12 cellular contexts compared by ENCODE assay signal in genomic region chr1:64960731-64961130, GRCh38. TPM values are rescaled to one million over a fixed set of nuclear protein-coding genes. Genes with fewer than 3 reads are reported as not detected.
A peak's percentile ranks its signal among the peaks of the same experiment; 100 is the strongest.
DNase-seq lines count a peak whose midpoint lies in the region; ATAC-seq and TF ChIP-seq lines count a peak whose summit lies in the region.
"Had no signal": no experiment of that assay in that cellular context is flagged by ENCODE, and none has a peak within 500 bp of the region (broad histone marks: within the 10 kb centered on the region; RNA-seq: fewer than 3 reads in every experiment).

No MANE protein-coding gene starts in this region.

- peaks cover 2% of the 10 kb centered on the region for H3K79me1 ChIP-seq in mesendoderm (ENCODE audit: low read length)

- H2BK120ac ChIP-seq in mesendoderm (ENCODE audit: low read depth, low read length): no peak overlapping the region

- no peak for TF ChIP-seq CTCF in lower leg skin (IDR thresholded peaks at IDR 0.05)

- no peak overlapping the region for H3K9ac ChIP-seq in mesendoderm (ENCODE audit: low read length)

- ATAC-seq in HG02763 (IDR thresholded peaks at IDR 0.05; ENCODE audit: unreplicated experiment): peak; percentile 63
- ATAC-seq: left ventricle myocardium superior had no signal

- no peak overlapping the region for H3K23ac ChIP-seq in mesendoderm (ENCODE audit: low read length)

- no peak for DNase-seq in activated naive CD4-positive, alpha-beta T cell treated with Interleukin-2 at 50 U/mL for 16 hours
- DNase-seq in MV-4-11 (lab: John Stamatoyannopoulos, UW) (peak; percentile 37), mesendoderm (no peak), SIG-M5 (lab: John Stamatoyannopoulos, UW) (no peak), NCI-H128 (lab: John Stamatoyannopoulos, UW; ENCODE audit: unreplicated experiment) (no peak), lower leg skin (ENCODE audit: low spot score in 2 of 2) (no peak)
- DNase-seq: BE2C; left ventricle myocardium superior; PC-9; stimulated activated CD4-positive, alpha-beta T cell treated with anti-CD3 and anti-CD28 coated beads, Interleukin-15, amount 100 ng/mL, for 24 hours had no signal

- H3K4me3 ChIP-seq in mesendoderm (ENCODE audit: low read length) (no peak overlapping the region), lower leg skin (ENCODE audit: low read depth, poor library complexity, severe bottlenecking) (no peak overlapping the region)
- H3K4me3 ChIP-seq: PC-9 had no signal

- H3K36me3 Mint-ChIP-seq in activated naive CD4-positive, alpha-beta T cell treated with anti-CD3 and anti-CD28 coated beads, Interleukin-2, amount 50 U/mL, for 24 hours: peaks cover 9% of the 10 kb centered on the region

- H3K27ac Mint-ChIP-seq in activated naive CD4-positive, alpha-beta T cell treated with anti-CD3 and anti-CD28 coated beads, Interleukin-2, amount 50 U/mL, for 24 hours: peak overlapping the region; percentile 80

- H2BK15ac ChIP-seq in mesendoderm (replicated peaks; ENCODE audit: low read depth): no peak overlapping the region

- no peak overlapping the region for H3K56ac ChIP-seq in mesendoderm (ENCODE audit: low read length)

- no peaks in the 10 kb centered on the region for H3K36me3 ChIP-seq in mesendoderm (ENCODE audit: control insufficient read depth, insufficient read depth, low read length)
- H3K36me3 ChIP-seq: BE2C had no signal

- no peaks in the 10 kb centered on the region for H3K27me3 ChIP-seq in mesendoderm (ENCODE audit: insufficient read depth, low read length, poor library complexity)
- H3K27me3 ChIP-seq: BE2C had no signal

- no peak for TF ChIP-seq POLR2A in lower leg skin (IDR thresholded peaks at IDR 0.05)

- H3K4me2 ChIP-seq in mesendoderm (ENCODE audit: low read length): no peak overlapping the region
- H3K4me2 ChIP-seq: PC-9 had no signal

- no peak overlapping the region for H3K4ac ChIP-seq in mesendoderm (ENCODE audit: low read depth, low read length)

- H3K18ac ChIP-seq in mesendoderm (ENCODE audit: low read length): no peak overlapping the region

- peaks cover 74% of the 10 kb centered on the region for H3K4me1 Mint-ChIP-seq in activated naive CD4-positive, alpha-beta T cell treated with anti-CD3 and anti-CD28 coated beads, Interleukin-2, amount 50 U/mL, for 24 hours

- no peaks in the 10 kb centered on the region for H3K27me3 Mint-ChIP-seq in activated naive CD4-positive, alpha-beta T cell treated with anti-CD3 and anti-CD28 coated beads, Interleukin-2, amount 50 U/mL, for 24 hours

- no peak overlapping the region for H4K8ac ChIP-seq in mesendoderm (ENCODE audit: low read depth, low read length)

- peak overlapping the region; percentile 68 for H3K4me3 Mint-ChIP-seq in activated naive CD4-positive, alpha-beta T cell treated with anti-CD3 and anti-CD28 coated beads, Interleukin-2, amount 50 U/mL, for 24 hours

- H3K79me2 ChIP-seq in mesendoderm (ENCODE audit: control insufficient read depth, insufficient read depth, low read length): peaks cover 2% of the 10 kb centered on the region

- H3K9me3 Mint-ChIP-seq in activated naive CD4-positive, alpha-beta T cell treated with anti-CD3 and anti-CD28 coated beads, Interleukin-2, amount 50 U/mL, for 24 hours: no peaks in the 10 kb centered on the region

- no peak overlapping the region for H2BK5ac ChIP-seq in mesendoderm (ENCODE audit: low read length)

- intact Hi-C loops in lower leg skin (cut with DNase I; ENCODE audit: low total_unique reads): no loop called here

- H3K4me1 ChIP-seq in mesendoderm (ENCODE audit: control insufficient read depth, low read depth, low read length): peaks cover 9% of the 10 kb centered on the region
- H3K4me1 ChIP-seq: BE2C had no signal

- no peak overlapping the region for H2AK5ac ChIP-seq in mesendoderm (ENCODE audit: low read length)

- H3K27ac ChIP-seq in mesendoderm (ENCODE audit: low read depth, low read length): no peak overlapping the region
- H3K27ac ChIP-seq: PC-9 had no signal

- no peak overlapping the region for H4K5ac ChIP-seq in mesendoderm (ENCODE audit: low read length)

RNA-seq across cellular contexts. Expression of gene JAK1, which starts 5.6 kb away (rescaled TPM):
- 9.6 TPM for polyA plus RNA-seq in mesendoderm (2013, experiment 1 of 2)
- polyA plus RNA-seq in mesendoderm (2013, experiment 2 of 2): 10.0 TPM
- 100 to 1,000 TPM in 3 of 4 donors, 10 to 100 TPM in 1; 97.1 to 159 (median 129) TPM for total RNA-seq in lower leg skin
